Comparison of ENCODE assay signal across 9 cellular contexts in genomic region chr4:46270986-46271596, GRCh38.
DNase-seq lines count a peak whose midpoint lies in the region; ATAC-seq and TF ChIP-seq lines count a peak whose summit lies in the region.
"Had no signal": no experiment of that assay in that cellular context is flagged by ENCODE, and none has a peak within 500 bp of the region (broad histone marks: within the 10 kb centered on the region; RNA-seq: fewer than 3 reads in every experiment).

No MANE protein-coding gene starts in this region.

- no peaks in the 10 kb centered on the region for H3K79me2 ChIP-seq in neural cell (replicated peaks; ENCODE audit: insufficient read depth, low read length)

- H3K36me3 ChIP-seq in neural cell (ENCODE audit: insufficient read depth, low read length), result no peaks in the 10 kb centered on the region
- H3K36me3 ChIP-seq in gastrocnemius medialis, result no peaks in the 10 kb centered on the region

- H3K9ac ChIP-seq in neural cell (ENCODE audit: low read length), result no peak overlapping the region

- H3K4me1 Mint-ChIP-seq in brain, result no peaks in the 10 kb centered on the region
- H3K4me1 Mint-ChIP-seq: naive B cell had no signal

- ATAC-seq in GM18508 (IDR thresholded peaks at IDR 0.05; ENCODE audit: insufficient read depth, unreplicated experiment), result peak; percentile 76
- ATAC-seq in HG02571 (IDR thresholded peaks at IDR 0.05; ENCODE audit: unreplicated experiment), result peak; percentile 76
- ATAC-seq in gastrocnemius medialis, result no peak

- H3K4me1 ChIP-seq in gastrocnemius medialis, result no peaks in the 10 kb centered on the region

- no peaks in the 10 kb centered on the region for H3K36me3 Mint-ChIP-seq in brain
- H3K36me3 Mint-ChIP-seq: naive B cell had no signal

- in situ Hi-C loops in gastrocnemius medialis (cut with MboI; ENCODE audit: low sequenced_read_pairs in 4 of 4), result no loop called here

- H4K20me1 ChIP-seq in neural cell (ENCODE audit: insufficient read depth), result no peaks in the 10 kb centered on the region

- TF ChIP-seq POLR2A in gastrocnemius medialis (IDR thresholded peaks at IDR 0.05), result no peak

- H3K4me2 ChIP-seq in neural cell (ENCODE audit: low read length), result no peak overlapping the region

- no peak overlapping the region for H3K4me3 ChIP-seq in neural cell (ENCODE audit: low read length)
- no peak overlapping the region for H3K4me3 ChIP-seq in gastrocnemius medialis

- no peaks in the 10 kb centered on the region for H3K9me3 ChIP-seq in neural cell (ENCODE audit: low read length)
- H3K9me3 ChIP-seq in gastrocnemius medialis, result no peaks in the 10 kb centered on the region

- H3K27me3 Mint-ChIP-seq in brain, result peaks cover 4% of the 10 kb centered on the region
- H3K27me3 Mint-ChIP-seq: naive B cell had no signal

- H3K4me3 Mint-ChIP-seq in brain, result no peak overlapping the region
- H3K4me3 Mint-ChIP-seq: naive B cell had no signal

- no peak for TF ChIP-seq EP300 in neural cell (conservative IDR thresholded peaks at IDR 0.05; ENCODE audit: poor library complexity, severe bottlenecking)

- intact Hi-C loops in gastrocnemius medialis (cut with DNase I; ENCODE audit: low total_unique reads), result no loop called here

- H3K27me3 ChIP-seq in neural cell (ENCODE audit: insufficient read depth, low read depth, low read length), result no peaks in the 10 kb centered on the region
- no peaks in the 10 kb centered on the region for H3K27me3 ChIP-seq in gastrocnemius medialis

- TF ChIP-seq CTCF in brain (conservative IDR thresholded peaks at IDR 0.05), result peak; percentile 55 to 73
- peak; percentile 56 for TF ChIP-seq CTCF in neural cell (IDR thresholded peaks at IDR 0.05; ENCODE audit: poor library complexity, severe bottlenecking)
- no peak for TF ChIP-seq CTCF in gastrocnemius medialis (IDR thresholded peaks at IDR 0.05 in 4 of 5, conservative IDR thresholded peaks at IDR 0.05 in 1 of 5)

- peak; percentile 60 for TF ChIP-seq RAD21 in neural cell (conservative IDR thresholded peaks at IDR 0.05)

- H3K9me3 Mint-ChIP-seq in brain, result no peaks in the 10 kb centered on the region
- H3K9me3 Mint-ChIP-seq: naive B cell had no signal

- H3K27ac ChIP-seq in neural cell (ENCODE audit: low read length) (no peak overlapping the region), gastrocnemius medialis (no peak overlapping the region)

- H3K27ac Mint-ChIP-seq in brain, result no peak overlapping the region
- H3K27ac Mint-ChIP-seq: naive B cell had no signal

- DNase-seq in NAMALWA (ENCODE audit: low spot score) (peak; percentile 60), gastrocnemius medialis (no peak)
- no peak for DNase-seq in stimulated activated naive CD4-positive, alpha-beta T cell treated with Interleukin-2 at 50 U/mL for 16 hours (lab: John Stamatoyannopoulos, UW)
- no peak for DNase-seq in activated CD4-positive, alpha-beta T cell treated with anti-CD3 and anti-CD28 coated beads for 4 hours
- DNase-seq: naive B cell had no signal

- H3K9me2 ChIP-seq in neural cell (ENCODE audit: insufficient read depth, low read length), result no peaks in the 10 kb centered on the region

- H2AFZ ChIP-seq in neural cell (ENCODE audit: low read depth, low read length), result no peak overlapping the region

- no peaks in the 10 kb centered on the region for H3F3A ChIP-seq in neural cell (ENCODE audit: insufficient read depth, low read length, poor library complexity, severe bottlenecking)

TF ChIP-seq in neural cell, 6 proteins besides CTCF, POLR2A, EP300 and RAD21:
- TF ChIP-seq MXI1 (conservative IDR thresholded peaks at IDR 0.05; ENCODE audit: poor library complexity, severe bottlenecking) (no peak), SMC3 (conservative IDR thresholded peaks at IDR 0.05; ENCODE audit: poor library complexity) (peak; percentile 66), TAF1 (IDR thresholded peaks at IDR 0.05; ENCODE audit: low read depth) (no peak), EZH2 (IDR thresholded peaks at IDR 0.05; ENCODE audit: borderline replicate concordance, insufficient read depth, low read length, poor library complexity, severe bottlenecking) (no peak), POLR2AphosphoS5 (IDR thresholded peaks at IDR 0.05) (no peak)
- TF ChIP-seq, protein P1, sequence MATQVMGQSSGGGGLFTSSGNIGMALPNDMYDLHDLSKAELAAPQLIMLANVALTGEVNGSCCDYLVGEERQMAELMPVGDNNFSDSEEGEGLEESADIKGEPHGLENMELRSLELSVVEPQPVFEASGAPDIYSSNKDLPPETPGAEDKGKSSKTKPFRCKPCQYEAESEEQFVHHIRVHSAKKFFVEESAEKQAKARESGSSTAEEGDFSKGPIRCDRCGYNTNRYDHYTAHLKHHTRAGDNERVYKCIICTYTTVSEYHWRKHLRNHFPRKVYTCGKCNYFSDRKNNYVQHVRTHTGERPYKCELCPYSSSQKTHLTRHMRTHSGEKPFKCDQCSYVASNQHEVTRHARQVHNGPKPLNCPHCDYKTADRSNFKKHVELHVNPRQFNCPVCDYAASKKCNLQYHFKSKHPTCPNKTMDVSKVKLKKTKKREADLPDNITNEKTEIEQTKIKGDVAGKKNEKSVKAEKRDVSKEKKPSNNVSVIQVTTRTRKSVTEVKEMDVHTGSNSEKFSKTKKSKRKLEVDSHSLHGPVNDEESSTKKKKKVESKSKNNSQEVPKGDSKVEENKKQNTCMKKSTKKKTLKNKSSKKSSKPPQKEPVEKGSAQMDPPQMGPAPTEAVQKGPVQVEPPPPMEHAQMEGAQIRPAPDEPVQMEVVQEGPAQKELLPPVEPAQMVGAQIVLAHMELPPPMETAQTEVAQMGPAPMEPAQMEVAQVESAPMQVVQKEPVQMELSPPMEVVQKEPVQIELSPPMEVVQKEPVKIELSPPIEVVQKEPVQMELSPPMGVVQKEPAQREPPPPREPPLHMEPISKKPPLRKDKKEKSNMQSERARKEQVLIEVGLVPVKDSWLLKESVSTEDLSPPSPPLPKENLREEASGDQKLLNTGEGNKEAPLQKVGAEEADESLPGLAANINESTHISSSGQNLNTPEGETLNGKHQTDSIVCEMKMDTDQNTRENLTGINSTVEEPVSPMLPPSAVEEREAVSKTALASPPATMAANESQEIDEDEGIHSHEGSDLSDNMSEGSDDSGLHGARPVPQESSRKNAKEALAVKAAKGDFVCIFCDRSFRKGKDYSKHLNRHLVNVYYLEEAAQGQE (IDR thresholded peaks at IDR 0.05; ENCODE audit: borderline replicate concordance), result no peak

Comparison
In these comparisons a context has a peak if more than half of its experiments do, and no peak if none do; other contexts are left out.
1. ATAC-seq: peak in GM18508 (single experiment) and HG02571 (single experiment); none in gastrocnemius medialis (0 of 2).
2. CTCF ChIP-seq: peak in brain (2 of 2) and neural cell (single experiment); none in gastrocnemius medialis (0 of 5).